Comparison of ENCODE assay signal across 8 cellular contexts in genomic region chr16:56609463-56609921, GRCh38. TPM values are rescaled to one million over a fixed set of nuclear protein-coding genes. Genes with fewer than 3 reads are reported as not detected.
DNase-seq lines count a peak whose midpoint lies in the region; ATAC-seq, FAIRE-seq and TF ChIP-seq lines count a peak whose summit lies in the region.

No MANE protein-coding gene starts in this region.

- H3K27me3 Mint-ChIP-seq in activated CD8-positive, alpha-beta T cell treated with anti-CD3 and anti-CD28 coated beads, Interleukin-2, amount 10 ng/mL, durations not matched to agents 7 days and 5 days (ENCODE audit: low read depth): no peaks in the 10 kb centered on the region
- H3K27me3 Mint-ChIP-seq in endodermal cell (ENCODE audit: insufficient read depth) (peaks cover 77% of the 10 kb centered on the region), naive B cell (peaks cover 0 to 4% (median 0%) of the 10 kb centered on the region in 3 donors)

- ATAC-seq in HG02642 (IDR thresholded peaks at IDR 0.05; ENCODE audit: poor library complexity, unreplicated experiment) (peak; percentile 37), naive B cell (ENCODE audit: low read depth in 2 of 2) (peak; percentile 82 to 84), GM19324 (IDR thresholded peaks at IDR 0.05; ENCODE audit: low FRiP score, unreplicated experiment) (no peak)
- peak; percentile 57 for ATAC-seq in activated CD8-positive, alpha-beta T cell treated with anti-CD3 and anti-CD28 coated beads, Interleukin-2, amount 10 ng/mL, durations not matched to agents 7 days and 5 days

- 4 to 9% methylated on average over 5 to 6 of the region's 6 CpGs for WGBS in endodermal cell (ENCODE audit: insufficient coverage in 1 of 2, insufficient read length in 1 of 2), 2 experiments

- no peaks in the 10 kb centered on the region for H3K36me3 ChIP-seq in endodermal cell (ENCODE audit: control insufficient read depth, insufficient read depth, low read length)

- DNase-seq in GM12891 (ENCODE audit: insufficient read length, low spot score): peak; percentile 57
- peak; percentile 69 for DNase-seq in NCI-H460 (ENCODE audit: extremely low read depth, low read depth)
- DNase-seq in activated CD8-positive, alpha-beta T cell treated with anti-CD3 and anti-CD28 coated beads, Interleukin-2, amount 10 ng/mL, durations not matched to agents 7 days and 5 days: peak; percentile 86
- DNase-seq in endodermal cell: peak; percentile 45
- DNase-seq in naive B cell: peak; percentile 80
- DNase-seq in stromal cell of bone marrow (ENCODE audit: low read depth): peak; percentile 70

- no peak overlapping the region for H3K9ac ChIP-seq in endodermal cell (ENCODE audit: extremely low read depth, low read length, poor library complexity, severe bottlenecking)

- H3K4me1 Mint-ChIP-seq in activated CD8-positive, alpha-beta T cell treated with anti-CD3 and anti-CD28 coated beads, Interleukin-2, amount 10 ng/mL, durations not matched to agents 7 days and 5 days (ENCODE audit: low read depth): peaks cover 48% of the 10 kb centered on the region
- H3K4me1 Mint-ChIP-seq in endodermal cell (peaks cover 18% of the 10 kb centered on the region), naive B cell (peaks cover 33 to 46% (median 43%) of the 10 kb centered on the region in 3 donors)

- H3K9me3 Mint-ChIP-seq in activated CD8-positive, alpha-beta T cell treated with anti-CD3 and anti-CD28 coated beads, Interleukin-2, amount 10 ng/mL, durations not matched to agents 7 days and 5 days (ENCODE audit: insufficient read depth): no peaks in the 10 kb centered on the region
- no peaks in the 10 kb centered on the region for H3K9me3 Mint-ChIP-seq in endodermal cell
- peaks cover 0 to 3% (median 0%) of the 10 kb centered on the region in 7 donors for H3K9me3 Mint-ChIP-seq in naive B cell

- no peak for TF ChIP-seq POLR2A in GM12891 (IDR thresholded peaks at IDR 0.05; ENCODE audit: low read depth, low read length)

- no peaks in the 10 kb centered on the region for H3K9me3 ChIP-seq in endodermal cell (ENCODE audit: control insufficient read depth, low read length)

- H3K4me1 ChIP-seq in endodermal cell (ENCODE audit: control insufficient read depth, insufficient read depth, low read length): no peaks in the 10 kb centered on the region

- peak; percentile 58 for FAIRE-seq in GM12891 (lab: Jason Lieb, UNC)

- TF ChIP-seq CTCF in endodermal cell (conservative IDR thresholded peaks at IDR 0.05): no peak

- CTCF ChIA-PET in activated CD8-positive, alpha-beta T cell treated with anti-CD3 and anti-CD28 coated beads, Interleukin-2, amount 10 ng/mL, durations not matched to agents 7 days and 5 days (lab: Charles Lee): interaction anchor here (0.6 to 4.0 kb wide), 5 partner anchors 9 to 92 kb away, joined by 3 to 14 read pairs (median 6); partner anchors contain the start of gene MT1E

- H3K27ac Mint-ChIP-seq in activated CD8-positive, alpha-beta T cell treated with anti-CD3 and anti-CD28 coated beads, Interleukin-2, amount 10 ng/mL, durations not matched to agents 7 days and 5 days: peak overlapping the region; percentile 85
- no peak overlapping the region for H3K27ac Mint-ChIP-seq in endodermal cell
- peak overlapping the region in 5 of 6 donors; percentile 73 to 85 (median 82) for H3K27ac Mint-ChIP-seq in naive B cell

- H3K27ac ChIP-seq in endodermal cell (ENCODE audit: low read depth, low read length): no peak overlapping the region

- POLR2A ChIA-PET in activated CD8-positive, alpha-beta T cell treated with anti-CD3 and anti-CD28 coated beads, Interleukin-2, amount 10 ng/mL, durations not matched to agents 7 days and 5 days (lab: Charles Lee): interaction anchor here (1.0 to 6.1 kb wide), 6 partner anchors 9 to 380 kb away, joined by 4 to 56 read pairs (median 9); partner anchors contain the start of genes MT1E, MT1F, MT1G and MT1X

- H3K4me3 Mint-ChIP-seq in activated CD8-positive, alpha-beta T cell treated with anti-CD3 and anti-CD28 coated beads, Interleukin-2, amount 10 ng/mL, durations not matched to agents 7 days and 5 days: peak overlapping the region; percentile 93
- peak overlapping the region; percentile 61 for H3K4me3 Mint-ChIP-seq in endodermal cell
- peak overlapping the region; percentile 86 to 100 (median 94) for H3K4me3 Mint-ChIP-seq in naive B cell

- peaks cover 65% of the 10 kb centered on the region for H3K27me3 ChIP-seq in endodermal cell (ENCODE audit: control insufficient read depth, insufficient read depth, low read length, poor library complexity, severe bottlenecking)

- H3K4me3 ChIP-seq in endodermal cell (ENCODE audit: low read length): peak overlapping the region; percentile 83

- H3K36me3 Mint-ChIP-seq in activated CD8-positive, alpha-beta T cell treated with anti-CD3 and anti-CD28 coated beads, Interleukin-2, amount 10 ng/mL, durations not matched to agents 7 days and 5 days (ENCODE audit: low read depth): peaks cover 7% of the 10 kb centered on the region
- H3K36me3 Mint-ChIP-seq in endodermal cell (ENCODE audit: low read depth): no peaks in the 10 kb centered on the region
- H3K36me3 Mint-ChIP-seq in naive B cell: no peaks in the 10 kb centered on the region

TF ChIP-seq in GM12891, 5 proteins besides CTCF, POLR2A, EP300 and RAD21:
- TF ChIP-seq SPI1 (IDR thresholded peaks at IDR 0.05; ENCODE audit: low read depth, low read length) (peak; percentile 27; the same call in 1 of the 2 replicates), POLR2AphosphoS5 (IDR thresholded peaks at IDR 0.05; ENCODE audit: low read depth, low read length) (no peak)
TF ChIP-seq in GM12891: peak in this region for 1.

RNA-seq across cellular contexts. Expression of gene MT2A, which starts 1.1 kb away (rescaled TPM):
- 8.4 TPM for polyA plus RNA-seq in GM12891 (2012; ENCODE audit: low read depth, missing spikeins)
- total RNA-seq in NCI-H460 (2014; rRNA removed; shearing (Covaris generic)): 83.8 and 113 TPM in 2 replicates
- 0.43 and 2.2 TPM in 2 replicates for polyA plus RNA-seq in NCI-H460 (2014; cell fraction: nucleus; rRNA removed)
- total RNA-seq in activated CD8-positive, alpha-beta T cell treated with anti-CD3 and anti-CD28 coated beads, Interleukin-2, amount 10 ng/mL, durations not matched to agents 7 days and 5 days: 100 to 1,000 TPM; 186 to 210 TPM
- total RNA-seq in endodermal cell: 1 to 10 TPM in 1 of 2 donors, not detected in 1; 6.8 TPM
- 13.3 TPM for polyA plus RNA-seq in endodermal cell (2013, experiment 1 of 2)
- polyA plus RNA-seq in endodermal cell (2013, experiment 2 of 2): 14.2 TPM
- 10 to 100 TPM in 5 of 6 donors, 1 to 10 TPM in 1; 8.6 to 18.6 (median 11.2) TPM for polyA plus RNA-seq in naive B cell (ENCODE audit: low read depth in 6 of 6)

RNA-seq across cellular contexts. Expression of gene MT1E, which starts 16.1 kb away (rescaled TPM):
- polyA plus RNA-seq in GM12891 (2012; ENCODE audit: low read depth, missing spikeins): 0.87 TPM
- 2.3 TPM in 1 of 2 replicates, not detected in the other for total RNA-seq in NCI-H460 (2014; rRNA removed; shearing (Covaris generic))
- 1.2 TPM in 1 of 2 replicates, not detected in the other for polyA plus RNA-seq in NCI-H460 (2014; cell fraction: nucleus; rRNA removed)
- total RNA-seq in activated CD8-positive, alpha-beta T cell treated with anti-CD3 and anti-CD28 coated beads, Interleukin-2, amount 10 ng/mL, durations not matched to agents 7 days and 5 days: 10 to 100 TPM; 65.0 to 74.8 TPM
- total RNA-seq in endodermal cell: 1 to 10 TPM in 1 of 2 donors, not detected in 1; 5.5 TPM
- polyA plus RNA-seq in endodermal cell (2013, experiment 1 of 2): 1.8 TPM
- not detected for polyA plus RNA-seq in endodermal cell (2013, experiment 2 of 2)
- polyA plus RNA-seq in naive B cell (ENCODE audit: low read depth in 6 of 6): not detected

RNA-seq across cellular contexts. Expression of gene MT3, which starts 20.2 kb away (rescaled TPM):
- polyA plus RNA-seq in GM12891 (2012; ENCODE audit: low read depth, missing spikeins): 0.19 TPM
- total RNA-seq in NCI-H460 (2014; rRNA removed; shearing (Covaris generic)): not detected in 2 replicates
- polyA plus RNA-seq in NCI-H460 (2014; cell fraction: nucleus; rRNA removed): not detected in 2 replicates
- 1 to 10 TPM; 6.2 to 7.5 TPM for total RNA-seq in activated CD8-positive, alpha-beta T cell treated with anti-CD3 and anti-CD28 coated beads, Interleukin-2, amount 10 ng/mL, durations not matched to agents 7 days and 5 days
- total RNA-seq in endodermal cell: not detected
- 2.2 TPM for polyA plus RNA-seq in endodermal cell (2013, experiment 1 of 2)
- polyA plus RNA-seq in endodermal cell (2013, experiment 2 of 2): 2.6 TPM
- polyA plus RNA-seq in naive B cell (ENCODE audit: low read depth in 6 of 6): not detected

RNA-seq across cellular contexts. Expression of gene MT1M, which starts 23.0 kb away (rescaled TPM):
- not detected for polyA plus RNA-seq in GM12891 (2012; ENCODE audit: low read depth, missing spikeins)
- not detected in 2 replicates for total RNA-seq in NCI-H460 (2014; rRNA removed; shearing (Covaris generic))
- not detected in 2 replicates for polyA plus RNA-seq in NCI-H460 (2014; cell fraction: nucleus; rRNA removed)
- total RNA-seq in activated CD8-positive, alpha-beta T cell treated with anti-CD3 and anti-CD28 coated beads, Interleukin-2, amount 10 ng/mL, durations not matched to agents 7 days and 5 days: not detected
- not detected for total RNA-seq in endodermal cell
- polyA plus RNA-seq in endodermal cell (2013, experiment 1 of 2): 0.78 TPM
- not detected for polyA plus RNA-seq in endodermal cell (2013, experiment 2 of 2)
- polyA plus RNA-seq in naive B cell (ENCODE audit: low read depth in 6 of 6): not detected

RNA-seq across cellular contexts. Expression of gene MT1A, which starts 29.0 kb away (rescaled TPM):
- polyA plus RNA-seq in GM12891 (2012; ENCODE audit: low read depth, missing spikeins): not detected
- total RNA-seq in NCI-H460 (2014; rRNA removed; shearing (Covaris generic)): 19.4 and 32.8 TPM in 2 replicates
- polyA plus RNA-seq in NCI-H460 (2014; cell fraction: nucleus; rRNA removed): 56.1 TPM in 1 of 2 replicates, not detected in the other
- not detected for total RNA-seq in activated CD8-positive, alpha-beta T cell treated with anti-CD3 and anti-CD28 coated beads, Interleukin-2, amount 10 ng/mL, durations not matched to agents 7 days and 5 days
- total RNA-seq in endodermal cell: not detected
- polyA plus RNA-seq in endodermal cell (2013, experiment 1 of 2): not detected
- polyA plus RNA-seq in endodermal cell (2013, experiment 2 of 2): not detected
- polyA plus RNA-seq in naive B cell (ENCODE audit: low read depth in 6 of 6): not detected

Comparison
In these comparisons a context has a peak if more than half of its experiments do, and no peak if none do; other contexts are left out.
1. RNA of gene MT2A, which starts 1.1 kb away (total RNA-seq): 186 to 210 TPM in activated CD8-positive, alpha-beta T cell treated with anti-CD3 and anti-CD28 coated beads, Interleukin-2, amount 10 ng/mL, durations not matched to agents 7 days and 5 days and 83.8 to 113 TPM in NCI-H460; 6.8 TPM in endodermal cell; every median in the first group is over 10 times any median in the second.
2. RNA of gene MT1E, which starts 16.1 kb away (total RNA-seq): 65.0 to 74.8 TPM in activated CD8-positive, alpha-beta T cell treated with anti-CD3 and anti-CD28 coated beads, Interleukin-2, amount 10 ng/mL, durations not matched to agents 7 days and 5 days; 5.5 TPM in endodermal cell and 2.3 TPM in NCI-H460; every median in the first group is over 10 times any median in the second.
3. Peak in every context shown above with its lines, with median percentiles within 50 percentile points of each other: DNase-seq and H3K4me3 Mint-ChIP-seq.